Comparison of ENCODE assay signal across 8 cellular contexts in the genomic region with DNA sequence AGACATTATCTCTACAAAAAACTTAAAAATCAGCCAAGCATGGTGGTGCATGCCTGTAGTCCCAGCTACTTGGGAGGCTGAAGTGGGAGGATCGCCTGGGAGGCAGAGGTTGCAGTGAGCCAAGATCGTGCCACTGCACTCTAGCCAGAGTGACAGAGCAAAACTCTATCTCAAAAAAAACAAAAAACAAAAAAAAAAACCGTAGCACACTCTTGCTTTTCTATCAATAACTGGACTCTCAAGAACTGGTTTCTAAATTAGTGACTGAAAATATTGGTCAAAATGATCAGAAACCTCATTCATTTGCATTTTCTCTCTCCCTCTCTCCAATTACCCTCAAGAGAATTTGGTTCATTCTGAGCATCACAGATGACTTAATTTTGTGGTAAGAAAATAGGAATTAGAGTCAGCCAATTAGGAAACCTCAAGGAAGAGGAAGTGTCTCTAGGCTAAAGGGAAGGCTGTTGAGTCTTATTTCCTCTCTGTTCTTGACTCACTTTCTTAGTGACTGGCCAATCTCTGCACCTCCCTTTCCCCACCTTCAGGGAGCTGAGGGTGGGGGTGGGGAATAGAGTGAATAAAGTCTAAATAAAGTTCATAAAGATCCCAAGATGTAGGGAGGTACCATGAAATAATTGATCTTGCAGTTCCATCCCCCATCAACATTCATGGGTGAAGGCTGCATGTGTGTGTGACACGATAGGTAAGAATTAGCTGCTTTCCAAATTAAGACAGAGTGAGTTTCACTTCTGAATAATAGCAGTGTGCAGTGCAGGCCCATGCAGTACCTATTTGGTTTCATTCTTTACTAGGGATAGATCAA. TPM values are rescaled to one million over a fixed set of nuclear protein-coding genes. Genes with fewer than 3 reads are reported as not detected.
DNase-seq lines count a peak whose midpoint lies in the region; ATAC-seq and TF ChIP-seq lines count a peak whose summit lies in the region.

No MANE protein-coding gene starts in this region.

- POLR2A ChIA-PET in GM10248 (lab: Yijun Ruan, JAX), result interaction anchor here (0.6 to 5.5 kb wide), 3 partner anchors 113 to 164 kb away, joined by 5 to 41 read pairs (median 6); a partner anchor contains a TSS
- POLR2A ChIA-PET in activated CD8-positive, alpha-beta T cell treated with anti-CD3 and anti-CD28 coated beads, Interleukin-2, amount 10 ng/mL, durations not matched to agents 7 days and 5 days (lab: Charles Lee), result interaction anchor here (0.6 to 4.1 kb wide), 11 partner anchors 10 to 391 kb away, joined by 3 to 101 read pairs (median 5); a partner anchor contains a TSS

- no peak for TF ChIP-seq CTCF in GM10248 (IDR thresholded peaks at IDR 0.05; ENCODE audit: control extremely low read depth, extremely low read depth, low read depth, missing control alignments)
- TF ChIP-seq CTCF in type B pancreatic cell (conservative IDR thresholded peaks at IDR 0.05), result no peak
- TF ChIP-seq CTCF in sigmoid colon (IDR thresholded peaks at IDR 0.05), result no peak

- peak overlapping the region in 1 of 4 donors; percentile 14 for H3K27ac ChIP-seq in sigmoid colon

- DNase-seq in GM10248 (ENCODE audit: extremely low spot score), result peak; percentile 68
- DNase-seq in activated CD8-positive, alpha-beta T cell treated with anti-CD3 and anti-CD28 coated beads, Interleukin-2, amount 10 ng/mL, durations not matched to agents 7 days and 5 days, result peak; percentile 42
- peak; percentile 58 for DNase-seq in pons (ENCODE audit: low spot score)
- DNase-seq in type B pancreatic cell (ENCODE audit: extremely low spot score, unreplicated experiment), result no peak
- no peak for DNase-seq in SW480 (ENCODE audit: low spot score)
- no peak for DNase-seq in sigmoid colon

- peaks cover 48% of the 10 kb centered on the region for H3K4me1 Mint-ChIP-seq in activated CD8-positive, alpha-beta T cell treated with anti-CD3 and anti-CD28 coated beads, Interleukin-2, amount 10 ng/mL, durations not matched to agents 7 days and 5 days (ENCODE audit: low read depth)
- peaks cover under 1% of the 10 kb centered on the region for H3K4me1 Mint-ChIP-seq in type B pancreatic cell (ENCODE audit: unreplicated experiment)

- H3K4me1 ChIP-seq in sigmoid colon, result no peaks in the 10 kb centered on the region

- WGBS in sigmoid colon, 2 donors, result 59 to 81% methylated on average over 4 of the region's 4 CpGs

- H3K9me3 Mint-ChIP-seq in activated CD8-positive, alpha-beta T cell treated with anti-CD3 and anti-CD28 coated beads, Interleukin-2, amount 10 ng/mL, durations not matched to agents 7 days and 5 days (ENCODE audit: insufficient read depth), result no peaks in the 10 kb centered on the region
- no peaks in the 10 kb centered on the region for H3K9me3 Mint-ChIP-seq in type B pancreatic cell

- H3K36me3 ChIP-seq in sigmoid colon, result no peaks in the 10 kb centered on the region

- no peak for TF ChIP-seq EP300 in sigmoid colon (IDR thresholded peaks at IDR 0.05)

- no peaks in the 10 kb centered on the region for H3K27me3 ChIP-seq in sigmoid colon

- no peaks in the 10 kb centered on the region for H3K27me3 Mint-ChIP-seq in activated CD8-positive, alpha-beta T cell treated with anti-CD3 and anti-CD28 coated beads, Interleukin-2, amount 10 ng/mL, durations not matched to agents 7 days and 5 days (ENCODE audit: low read depth)
- no peaks in the 10 kb centered on the region for H3K27me3 Mint-ChIP-seq in type B pancreatic cell

- H3K27ac Mint-ChIP-seq in activated CD8-positive, alpha-beta T cell treated with anti-CD3 and anti-CD28 coated beads, Interleukin-2, amount 10 ng/mL, durations not matched to agents 7 days and 5 days, result peak overlapping the region; percentile 85
- no peak overlapping the region for H3K27ac Mint-ChIP-seq in type B pancreatic cell

- TF ChIP-seq POLR2A in sigmoid colon (IDR thresholded peaks at IDR 0.05), result no peak

- H3K9me3 ChIP-seq in sigmoid colon, result no peaks in the 10 kb centered on the region

- CTCF ChIA-PET in GM10248 (lab: Yijun Ruan, JAX), result interaction anchor here (0.6 to 1.8 kb wide), 6 partner anchors 14 to 530 kb away, joined by 3 to 7 read pairs (median 4); a partner anchor contains a TSS
- CTCF ChIA-PET in activated CD8-positive, alpha-beta T cell treated with anti-CD3 and anti-CD28 coated beads, Interleukin-2, amount 10 ng/mL, durations not matched to agents 7 days and 5 days (lab: Charles Lee), result interaction anchor here (0.9 to 5.4 kb wide), 15 partner anchors 13 to 144 kb away, joined by 3 to 44 read pairs (median 5); a partner anchor contains a TSS

- peaks cover 21% of the 10 kb centered on the region for H3K36me3 Mint-ChIP-seq in activated CD8-positive, alpha-beta T cell treated with anti-CD3 and anti-CD28 coated beads, Interleukin-2, amount 10 ng/mL, durations not matched to agents 7 days and 5 days (ENCODE audit: low read depth)
- H3K36me3 Mint-ChIP-seq in type B pancreatic cell, result peaks cover 6% of the 10 kb centered on the region

- no peak overlapping the region for H3K4me3 ChIP-seq in sigmoid colon

- peak; percentile 63 for ATAC-seq in GM21381 (IDR thresholded peaks at IDR 0.05; ENCODE audit: unreplicated experiment)
- peak; percentile 48 for ATAC-seq in HG03558 (IDR thresholded peaks at IDR 0.05; ENCODE audit: extremely low read depth, unreplicated experiment)
- ATAC-seq in activated CD8-positive, alpha-beta T cell treated with anti-CD3 and anti-CD28 coated beads, Interleukin-2, amount 10 ng/mL, durations not matched to agents 7 days and 5 days, result peak; percentile 80

- peak overlapping the region; percentile 68 for H3K4me3 Mint-ChIP-seq in activated CD8-positive, alpha-beta T cell treated with anti-CD3 and anti-CD28 coated beads, Interleukin-2, amount 10 ng/mL, durations not matched to agents 7 days and 5 days
- no peak overlapping the region for H3K4me3 Mint-ChIP-seq in type B pancreatic cell

- intact Hi-C loops in sigmoid colon (cut with DNase I), result loop anchor here (10.0 kb wide), 1 partner anchor 71 kb away; no protein-coding TSS in a partner anchor

RNA-seq across cellular contexts. Expression of a gene that starts 6.8 kb away (rescaled TPM):
- total RNA-seq in activated CD8-positive, alpha-beta T cell treated with anti-CD3 and anti-CD28 coated beads, Interleukin-2, amount 10 ng/mL, durations not matched to agents 7 days and 5 days, result 100 to 1,000 TPM; 266 to 269 TPM
- total RNA-seq in type B pancreatic cell (ENCODE audit: low replicate concordance), result 171 and 172 TPM in 2 replicates
- total RNA-seq in sigmoid colon, result 100 to 1,000 TPM; 104 to 203 (median 169) TPM
- polyA plus RNA-seq in sigmoid colon, result 100 to 1,000 TPM; 240 to 344 (median 257) TPM

Comparison
In these comparisons a context has a peak if more than half of its experiments do, and no peak if none do; other contexts are left out.
1. DNase-seq: peak in GM10248 (single experiment), activated CD8-positive, alpha-beta T cell treated with anti-CD3 and anti-CD28 coated beads, Interleukin-2, amount 10 ng/mL, durations not matched to agents 7 days and 5 days (single experiment) and pons (single experiment); none in type B pancreatic cell (single experiment), SW480 (single experiment) and sigmoid colon (single experiment).
2. Peak in every context shown above with its lines, with median percentiles within 50 percentile points of each other: ATAC-seq.